8 cellular contexts compared by ENCODE assay signal in genomic region chr11:16945671-16946469, GRCh38.
DNase-seq lines count a peak whose midpoint lies in the region; ATAC-seq, FAIRE-seq and TF ChIP-seq lines count a peak whose summit lies in the region.

No MANE protein-coding gene starts in this region.

- no peaks in the 10 kb centered on the region for H4K20me1 ChIP-seq in IMR-90 (ENCODE audit: insufficient read depth, low read length)

- H2BK120ac ChIP-seq in IMR-90 (ENCODE audit: low read depth, low read length) = no peak overlapping the region

- in situ Hi-C loops in IMR-90 (cut with MboI; ENCODE audit: low sequenced_read_pairs) = loop anchor here (10.0 to 25.0 kb wide), 2 partner anchors 119 to 566 kb away; no protein-coding TSS in a partner anchor
- in situ Hi-C loops in T47D (cut with HindIII; ENCODE audit: low pct_unique_long_range_greater_than_20kb, low sequenced_read_pairs) = no loop called here

- H3K9ac ChIP-seq in IMR-90 (ENCODE audit: low read depth, low read length) (no peak overlapping the region), kidney (ENCODE audit: low read length in 2 of 2) (peak overlapping the region in 1 of 2 donors; percentile 65)

- FAIRE-seq in kidney (lab: Jason Lieb, UNC) = no peak

- no peak overlapping the region for H3K18ac ChIP-seq in IMR-90 (ENCODE audit: low read depth, low read length)

- no peak overlapping the region for H3K23ac ChIP-seq in IMR-90 (ENCODE audit: low read depth, low read length)

- ATAC-seq in GM21737 (IDR thresholded peaks at IDR 0.05; ENCODE audit: unreplicated experiment) (peak; percentile 85), IMR-90 (ENCODE audit: low read depth) (peak; percentile 93)

- H3K4me2 ChIP-seq in IMR-90 (ENCODE audit: low read depth, low read length) = no peak overlapping the region

- BruUV-seq in IMR-90 (replicated peaks; lab: Mats Ljungman, UMichigan) = no TSS peak

- H3K56ac ChIP-seq in IMR-90 (ENCODE audit: extremely low read depth, insufficient read depth, low read length) = no peak overlapping the region

- TF ChIP-seq POLR2A in IMR-90 (IDR thresholded peaks at IDR 0.05; ENCODE audit: low read depth, low read length) = no peak

- POLR2A ChIA-PET in IMR-90 (lab: Charles Lee; ENCODE audit: unreplicated experiment) = no interaction called here

- peak; percentile 44 for DNase-seq in activated T-cell treated with anti-CD3 and anti-CD28 coated beads for 48 hours (ENCODE audit: low read depth)
- DNase-seq in activated T-cell treated with anti-CD3 and anti-CD28 coated beads for 4 hours = no peak
- peak; percentile 34 for DNase-seq in IMR-90
- DNase-seq in RPMI8226 = peak; percentile 61
- peak; percentile 25 to 78 for DNase-seq in T47D (ENCODE audit: low read depth in 1 of 2, low spot score in 1 of 2)
- peak; percentile 79 for DNase-seq in kidney
- DNase-seq in stimulated activated CD4-positive, alpha-beta T cell treated with anti-CD3 and anti-CD28 coated beads, Interleukin-4, amount 100 ng/mL, for 24 hours = peak; percentile 32

- H3K36me3 ChIP-seq in IMR-90 (ENCODE audit: control insufficient read depth, insufficient read depth, low read length) (no peaks in the 10 kb centered on the region), kidney (ENCODE audit: control insufficient read depth in 1 of 2, insufficient read depth in 2 of 2, low read length in 2 of 2) (no peaks in the 10 kb centered on the region)

- no peaks in the 10 kb centered on the region for H3K9me3 ChIP-seq in IMR-90 (ENCODE audit: control insufficient read depth, insufficient read depth, low read length)
- H3K9me3 ChIP-seq in kidney (ENCODE audit: control insufficient read depth in 1 of 2, low read length in 2 of 2) = no peaks in the 10 kb centered on the region

- CTCF ChIA-PET in IMR-90 (lab: Yijun Ruan, JAX) = no interaction called here

- no peak overlapping the region for H4K91ac ChIP-seq in IMR-90 (ENCODE audit: insufficient read depth, low read depth, low read length)

- H3K27ac ChIP-seq in IMR-90 (ENCODE audit: insufficient read depth, low read length) (no peak overlapping the region), kidney (ENCODE audit: low read depth in 2 of 2, low read length in 2 of 2) (peak overlapping the region; percentile 20 to 67)

- 0% methylated on average over 5 of the region's 9 CpGs; no CpG with 5 or more reads in 1 of the 2 experiments for WGBS in IMR-90 (ENCODE audit: extremely low coverage in 2 of 2, insufficient read length in 1 of 2), 2 experiments

- no peak overlapping the region for H3K14ac ChIP-seq in IMR-90 (replicated peaks; ENCODE audit: low read depth, low read length)

- dilution Hi-C loops in IMR-90 (cut with HindIII; ENCODE audit: low sequenced_read_pairs, unreplicated experiment) = no loop called here

- H4K5ac ChIP-seq in IMR-90 (ENCODE audit: low read depth, low read length) = no peak overlapping the region

- H2BK15ac ChIP-seq in IMR-90 (ENCODE audit: low read depth, low read length) = no peak overlapping the region

- no peak overlapping the region for H4K8ac ChIP-seq in IMR-90 (ENCODE audit: low read depth in 2 of 2, low read length in 2 of 2)

- H3K4ac ChIP-seq in IMR-90 (ENCODE audit: low read depth, low read length) = no peak overlapping the region

- peaks cover 6% of the 10 kb centered on the region; the same call in 1 of the 2 replicates for H3K27me3 ChIP-seq in IMR-90 (ENCODE audit: control insufficient read depth, insufficient read depth, low read length)

- H2AK9ac ChIP-seq in IMR-90 (replicated peaks; ENCODE audit: low read depth, low read length, poor library complexity) = peak overlapping the region; percentile 31

- H3K79me1 ChIP-seq in IMR-90 (ENCODE audit: low read depth in 1 of 2, low read length in 2 of 2) = no peaks in the 10 kb centered on the region

- TF ChIP-seq RAD21 in IMR-90 (IDR thresholded peaks at IDR 0.05; ENCODE audit: low read length) = peak; percentile 71

- H3K4me3 ChIP-seq in IMR-90 (ENCODE audit: insufficient read depth, low read depth, low read length) (no peak overlapping the region), kidney (ENCODE audit: low read length in 2 of 2) (no peak overlapping the region)

- H2AK5ac ChIP-seq in IMR-90 (ENCODE audit: low read depth, low read length) = no peak overlapping the region

- peak overlapping the region; percentile 56 for H2AFZ ChIP-seq in IMR-90 (replicated peaks; ENCODE audit: low read length, poor library complexity)

- no peaks in the 10 kb centered on the region for H3K9me1 ChIP-seq in IMR-90 (ENCODE audit: insufficient read depth, low read length)

- intact Hi-C loops in IMR-90 (cut with micrococcal nuclease) (loop anchor here (1.0 kb wide), 2 partner anchors 117 to 558 kb away; no protein-coding TSS in a partner anchor), kidney (cut with DNase I) (loop anchor here (10.0 kb wide), 1 partner anchor 119 kb away; no protein-coding TSS in a partner anchor)

- TF ChIP-seq CTCF in IMR-90 (conservative IDR thresholded peaks at IDR 0.05; ENCODE audit: low read depth, low read length) = peak; percentile 57
- peak; percentile 75 for TF ChIP-seq CTCF in kidney (IDR thresholded peaks at IDR 0.05; ENCODE audit: borderline replicate concordance, extremely low read depth, insufficient read depth)

- H2BK20ac ChIP-seq in IMR-90 (ENCODE audit: low read depth, low read length) = no peak overlapping the region

- H3K4me1 ChIP-seq in IMR-90 (ENCODE audit: control insufficient read depth, insufficient read depth, low read length) (no peaks in the 10 kb centered on the region), kidney (ENCODE audit: control insufficient read depth in 1 of 2, insufficient read depth in 1 of 2, low read depth in 1 of 2, low read length in 2 of 2) (peaks cover 6 to 14% of the 10 kb centered on the region in 2 donors)

- H2BK5ac ChIP-seq in IMR-90 (ENCODE audit: low read depth, low read length, poor library complexity, severe bottlenecking) = no peak overlapping the region

TF ChIP-seq in IMR-90, 13 proteins besides CTCF, POLR2A, EP300 and RAD21:
- TF ChIP-seq RCOR1 (IDR thresholded peaks at IDR 0.05; ENCODE audit: insufficient replicate concordance, low read length) = no peak
- TF ChIP-seq MXI1 (IDR thresholded peaks at IDR 0.05; ENCODE audit: borderline replicate concordance, low read depth, low read length) = no peak
- TF ChIP-seq CHD1 (IDR thresholded peaks at IDR 0.05; ENCODE audit: low read depth, low read length) = no peak
- no peak for TF ChIP-seq ELK1 (IDR thresholded peaks at IDR 0.05; ENCODE audit: borderline replicate concordance, low read depth, low read length)
- no peak for TF ChIP-seq RFX5 (IDR thresholded peaks at IDR 0.05; ENCODE audit: low read depth, low read length)
- TF ChIP-seq MAFK (IDR thresholded peaks at IDR 0.05; ENCODE audit: low read depth, low read length) = no peak
- peak; percentile 47 for TF ChIP-seq SMC3 (IDR thresholded peaks at IDR 0.05; ENCODE audit: low read depth, low read length)
